In genomic region chr16:9153502-9153864, GRCh38 we compare ENCODE assay signal across 1 cellular context.
A peak's percentile ranks its signal among the peaks of the same experiment; 100 is the strongest.
TF ChIP-seq lines count a peak whose summit lies in the region.

No MANE protein-coding gene starts in this region.

TF ChIP-seq in HEK293, 187 proteins besides CTCF, POLR2A, EP300 and RAD21:
- no peak for TF ChIP-seq TSHZ1 (tag by site-specific recombination; IDR thresholded peaks at IDR 0.05; ENCODE audit: borderline replicate concordance)
- no peak for TF ChIP-seq ZNF596 (tag by site-specific recombination; IDR thresholded peaks at IDR 0.05)
- TF ChIP-seq ZSCAN4 (tag by site-specific recombination; IDR thresholded peaks at IDR 0.05) = peak; percentile 62; the same call in 1 of the 2 replicates
- TF ChIP-seq ZBTB20 (tag by site-specific recombination; IDR thresholded peaks at IDR 0.05) = no peak
- no peak for TF ChIP-seq ZNF580 (tag by site-specific recombination; IDR thresholded peaks at IDR 0.05)
- TF ChIP-seq ZNF416 (tag by site-specific recombination; IDR thresholded peaks at IDR 0.05) = no peak
- no peak for TF ChIP-seq ZNF692 (tag by site-specific recombination; IDR thresholded peaks at IDR 0.05)
- no peak for TF ChIP-seq ZNF549 (tag by site-specific recombination; IDR thresholded peaks at IDR 0.05)
